In genomic region chr14:45135659-45136314, GRCh38 we compare ENCODE assay signal across 8 cellular contexts. TPM values are rescaled to one million over a fixed set of nuclear protein-coding genes. Genes with fewer than 3 reads are reported as not detected.
DNase-seq lines count a peak whose midpoint lies in the region; ATAC-seq, FAIRE-seq and TF ChIP-seq lines count a peak whose summit lies in the region.

Gene FANCM (plus strand): TSS chr14:45135930. CDS start chr14:45136032, 102 bp downstream.

- no peak for TF ChIP-seq CTCF in OCI-LY7 (conservative IDR thresholded peaks at IDR 0.05; ENCODE audit: low read length)
- no peak for TF ChIP-seq CTCF in endothelial cell of umbilical vein (IDR thresholded peaks at IDR 0.05; ENCODE audit: extremely low read depth in 1 of 2, insufficient read depth in 1 of 2, low read depth in 1 of 2, low read length in 2 of 2)

- peak within 1 kb of the TSS; percentile 87 for H3K4me2 ChIP-seq in OCI-LY7 (ENCODE audit: low read length)
- peak within 1 kb of the TSS; percentile 99 for H3K4me2 ChIP-seq in endothelial cell of umbilical vein (ENCODE audit: insufficient read depth, low read length)

- peak; percentile 74 for TF ChIP-seq POLR2A in endothelial cell of umbilical vein (IDR thresholded peaks at IDR 0.05; ENCODE audit: low read depth, low read length)

- H3K79me2 ChIP-seq in OCI-LY7 (ENCODE audit: insufficient read depth, low read depth, low read length): peaks cover 61% of the 10 kb centered on the region
- H3K79me2 ChIP-seq in endothelial cell of umbilical vein (ENCODE audit: control insufficient read depth, insufficient read depth, low read length): peaks cover 60% of the 10 kb centered on the region

- H4K20me1 ChIP-seq in OCI-LY7 (ENCODE audit: insufficient read depth, low read length) (peaks cover 23% of the 10 kb centered on the region), endothelial cell of umbilical vein (replicated peaks; ENCODE audit: control insufficient read depth, extremely low read depth, insufficient read depth, low read length) (no peaks in the 10 kb centered on the region)

- peak; percentile 98 for FAIRE-seq in endothelial cell of umbilical vein (lab: Jason Lieb, UNC)

- H3K4me3 ChIP-seq in OCI-LY7 (ENCODE audit: low read depth, low read length, poor library complexity, severe bottlenecking) (peak within 1 kb of the TSS; percentile 84), endothelial cell of umbilical vein (replicated peaks in 1 of 3; ENCODE audit: insufficient read depth in 1 of 3, low read depth in 1 of 3, low read length in 3 of 3) (peak within 1 kb of the TSS; percentile 73 to 90 (median 78))

- H3K9ac ChIP-seq in endothelial cell of umbilical vein (replicated peaks; ENCODE audit: extremely low read depth, insufficient read depth, low read length): peak within 1 kb of the TSS; percentile 94

- no peaks in the 10 kb centered on the region for H3K27me3 ChIP-seq in endothelial cell of umbilical vein (ENCODE audit: control insufficient read depth in 2 of 2, insufficient read depth in 2 of 2, low read length in 2 of 2)

- H3K9me1 ChIP-seq in endothelial cell of umbilical vein (replicated peaks; ENCODE audit: control insufficient read depth, extremely low read depth, insufficient read depth, low read length): no peaks in the 10 kb centered on the region

- DNase-seq in Caki2 (ENCODE audit: low read depth) (peak; percentile 89), HuH-7.5 (ENCODE audit: low spot score) (peak; percentile 63), OCI-LY7 (ENCODE audit: low spot score) (peak; percentile 98), activated T-cell treated with anti-CD3 and anti-CD28 coated beads for 1 hour (ENCODE audit: low read depth) (peak; percentile 71), endothelial cell of umbilical vein (ENCODE audit: low read depth, low spot score) (peak; percentile 98), middle frontal gyrus (ENCODE audit: extremely low spot score, low spot score) (peak; percentile 93)
- DNase-seq in stimulated activated CD8-positive, alpha-beta memory T cell treated with anti-CD3 and anti-CD28 coated beads, Interleukin-2, amount 100 ng/mL, for 48 hours (ENCODE audit: low read depth in 2 of 2): peak; percentile 60 to 75

- H3K4me1 ChIP-seq in OCI-LY7 (ENCODE audit: insufficient read depth, low read length, poor library complexity, severe bottlenecking) (peaks cover 31% of the 10 kb centered on the region), endothelial cell of umbilical vein (ENCODE audit: control insufficient read depth, extremely low read depth, insufficient read depth, low read length) (peaks cover 20% of the 10 kb centered on the region)

- peak; percentile 41 for ATAC-seq in GM21447 (IDR thresholded peaks at IDR 0.05; ENCODE audit: unreplicated experiment)

- BruUV-seq in OCI-LY7 (replicated peaks; lab: Mats Ljungman, UMichigan): no TSS peak
- no TSS peak for BruUV-seq in endothelial cell of umbilical vein (replicated peaks; lab: Mats Ljungman, UMichigan)

- H3K9me3 ChIP-seq in OCI-LY7 (ENCODE audit: low read length) (no peaks in the 10 kb centered on the region), endothelial cell of umbilical vein (replicated peaks; ENCODE audit: control insufficient read depth, insufficient read depth, low read length) (no peaks in the 10 kb centered on the region)

- CTCF ChIA-PET in OCI-LY7 (lab: Charles Lee; ENCODE audit: unreplicated experiment) (no interaction called here), endothelial cell of umbilical vein (lab: Charles Lee) (interaction anchor here (1.5 to 5.6 kb wide), 4 partner anchors 23 to 222 kb away, joined by 5 to 34 read pairs (median 22); partner anchors contain the start of gene MIS18BP1)

- POLR2A ChIA-PET in OCI-LY7 (lab: Charles Lee): interaction anchor here (0.5 to 2.6 kb wide), 16 partner anchors 9 to 174 kb away, joined by 3 to 12 read pairs (median 3); partner anchors contain the start of genes KLHL28, MIS18BP1 and TOGARAM1
- POLR2A ChIA-PET in endothelial cell of umbilical vein (lab: Charles Lee): interaction anchor here (0.6 to 1.1 kb wide), 2 partner anchors 11 to 30 kb away, joined by 3 to 4 read pairs; no protein-coding TSS in a partner anchor

- peak within 1 kb of the TSS; percentile 84 for H3K27ac ChIP-seq in OCI-LY7 (ENCODE audit: low read depth, low read length, poor library complexity, severe bottlenecking)
- peak within 1 kb of the TSS; percentile 56 for H3K27ac ChIP-seq in endothelial cell of umbilical vein (ENCODE audit: insufficient read depth, low read depth, low read length)

- dilution Hi-C loops in endothelial cell of umbilical vein (cut with MboI; ENCODE audit: extremely low pct_ligation_motif_present, low sequenced_read_pairs): no loop called here

- H2AFZ ChIP-seq in OCI-LY7 (ENCODE audit: low read length): peak within 1 kb of the TSS; percentile 92
- peak within 1 kb of the TSS; percentile 96 for H2AFZ ChIP-seq in endothelial cell of umbilical vein (ENCODE audit: low read depth, low read length)

- H3K9me2 ChIP-seq in OCI-LY7 (ENCODE audit: insufficient read depth, low read length): no peaks in the 10 kb centered on the region

- in situ Hi-C loops in Caki2 (cut with HindIII; ENCODE audit: low pct_unique_long_range_greater_than_20kb, low sequenced_read_pairs): no loop called here

- intact Hi-C loops in OCI-LY7 (cut with micrococcal nuclease; ENCODE audit: unreplicated experiment) (loop anchor here (1.0 to 5.0 kb wide), 4 partner anchors 51 to 239 kb away; partner anchors contain the start of gene PRPF39), endothelial cell of umbilical vein (cut with micrococcal nuclease) (loop anchor here (1.0 to 2.0 kb wide), 2 partner anchors 23 to 133 kb away; no protein-coding TSS in a partner anchor)

- H3K36me3 ChIP-seq in OCI-LY7 (ENCODE audit: insufficient read depth, low read length) (peaks cover 8% of the 10 kb centered on the region), endothelial cell of umbilical vein (ENCODE audit: control insufficient read depth in 2 of 2, extremely low read depth in 1 of 2, insufficient read depth in 2 of 2, low read length in 2 of 2) (no peaks in the 10 kb centered on the region)

TF ChIP-seq in endothelial cell of umbilical vein, 7 proteins besides CTCF, POLR2A, EP300 and RAD21:
- TF ChIP-seq MYC (IDR thresholded peaks at IDR 0.05; ENCODE audit: low read depth, low read length) (no peak), POLR2AphosphoS5 (IDR thresholded peaks at IDR 0.05; ENCODE audit: insufficient read depth, low read depth, low read length) (peak; percentile 50)

RNA-seq across cellular contexts. Expression of gene FANCM, which starts in this region (rescaled TPM):
- 1.3 and 1.8 TPM in 2 replicates for total RNA-seq in Caki2 (2014; rRNA removed; shearing (Covaris generic); ENCODE audit: low replicate concordance)
- 22.2 and 23.4 TPM in 2 replicates for total RNA-seq in OCI-LY7 (2014; rRNA removed; shearing (Covaris generic))
- total RNA-seq in OCI-LY7 (2022) (24.0 and 27.7 TPM in 2 replicates), endothelial cell of umbilical vein (13.7 TPM in 2 replicates)
- 2.2 and 2.5 TPM in 2 replicates for polyA plus RNA-seq in endothelial cell of umbilical vein
- polyA plus RNA-seq in endothelial cell of umbilical vein (2011; cell fraction: cytosol; rRNA removed): 3.0 and 3.2 TPM in 2 replicates
- polyA plus RNA-seq in endothelial cell of umbilical vein (2011; cell fraction: nucleus; rRNA removed): 11.8 and 12.7 TPM in 2 replicates
- 4.2 and 6.0 TPM in 2 replicates for polyA plus RNA-seq in endothelial cell of umbilical vein (2012)
- polyA minus RNA-seq in endothelial cell of umbilical vein: 9.0 and 14.2 TPM in 2 replicates
- 8.2 TPM for polyA minus RNA-seq in endothelial cell of umbilical vein (2011; cell fraction: cytosol; rRNA and poly(A)+ RNA removed)
- polyA minus RNA-seq in endothelial cell of umbilical vein (2011; cell fraction: nucleus; rRNA and poly(A)+ RNA removed): 16.6 and 18.1 TPM in 2 replicates

Comparison
In these comparisons a context has a peak if more than half of its experiments do, and no peak if none do; other contexts are left out.
1. Peak in every context shown above with its lines: DNase-seq, ATAC-seq, H3K4me3 ChIP-seq and H3K27ac ChIP-seq.